ENCODE assay signal across 18 cellular contexts in genomic region chr2:208047840-208048239, GRCh38.
"Had no signal": no experiment of that assay in that cellular context is flagged by ENCODE, and none has a peak within 500 bp of the region (broad histone marks: within the 10 kb centered on the region; RNA-seq: fewer than 3 reads in every experiment).

No MANE protein-coding gene starts in this region.

- DNase-seq: activated CD4-positive, alpha-beta T cell treated with anti-CD3 and anti-CD28 coated beads for 1 hour; activated CD4-positive, alpha-beta T cell treated with anti-CD3 and anti-CD28 coated beads, Interleukin-2, amount 50 U/mL, for 4 hours; activated naive CD4-positive, alpha-beta T cell; activated naive CD8-positive, alpha-beta T cell treated with anti-CD3 and anti-CD28 coated beads, Interleukin-2, amount 50 U/mL, for 24 hours; activated T-cell treated with anti-CD3 and anti-CD28 coated beads for 4 hours; aorta; cerebellar nuclear complex; effector memory CD4-positive, alpha-beta T cell; gastrocnemius medialis; heart left ventricle; left ventricle myocardium inferior; sigmoid colon; stimulated activated CD4-positive, alpha-beta T cell treated with anti-CD3 and anti-CD28 coated beads, Interleukin-1b, Interleukin-23, amount 100 ng/mL, for 48 hours; stomach; T-cell; T-helper 9 cell; testis; upper lobe of right lung had no signal

- ATAC-seq: activated naive CD8-positive, alpha-beta T cell treated with anti-CD3 and anti-CD28 coated beads, Interleukin-2, amount 50 U/mL, for 24 hours; gastrocnemius medialis; heart left ventricle; T-cell; upper lobe of right lung had no signal

- H3K27ac ChIP-seq: gastrocnemius medialis, heart left ventricle, left ventricle myocardium inferior, sigmoid colon, stomach, testis, upper lobe of right lung had no signal

- H3K4me3 ChIP-seq: gastrocnemius medialis, heart left ventricle, left ventricle myocardium inferior, sigmoid colon, stomach, testis, upper lobe of right lung had no signal

- H3K4me1 ChIP-seq: gastrocnemius medialis, heart left ventricle, left ventricle myocardium inferior, sigmoid colon, stomach, testis, upper lobe of right lung had no signal

- H3K27me3 ChIP-seq: gastrocnemius medialis, heart left ventricle, sigmoid colon, stomach, testis, upper lobe of right lung had no signal

- H3K36me3 ChIP-seq: gastrocnemius medialis, heart left ventricle, left ventricle myocardium inferior, sigmoid colon, stomach, upper lobe of right lung had no signal

- H3K9me3 ChIP-seq: gastrocnemius medialis, heart left ventricle, left ventricle myocardium inferior, sigmoid colon, stomach, testis, upper lobe of right lung had no signal
